ENCODE assay signal across 22 cellular contexts in the genomic region with DNA sequence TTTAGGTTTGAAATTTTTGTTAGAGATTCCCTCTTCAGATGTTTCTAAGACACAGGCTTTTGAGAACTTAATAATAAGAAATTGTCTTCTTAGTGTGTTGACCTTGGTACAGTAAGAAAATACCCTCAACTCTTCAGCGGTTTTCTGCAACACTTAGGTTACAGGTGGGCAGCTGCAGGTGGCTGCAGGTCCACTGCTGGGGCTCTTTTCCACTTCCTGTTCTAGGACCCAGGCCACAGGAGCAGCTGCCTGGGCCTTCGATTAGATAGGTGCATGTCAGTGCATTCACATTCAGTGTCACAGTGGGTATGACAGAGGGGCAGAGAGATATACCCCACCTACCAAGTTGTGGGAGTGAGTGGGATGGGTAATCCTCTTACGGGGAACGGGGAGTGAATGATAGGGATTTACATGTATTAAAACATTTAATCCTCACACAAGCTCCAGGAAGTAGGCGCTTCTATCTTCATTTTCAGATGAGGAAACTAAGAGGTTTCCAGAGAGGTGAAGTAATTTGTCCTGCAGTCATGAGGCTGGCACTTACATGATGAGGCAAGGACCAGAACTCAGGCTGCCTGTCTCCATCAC. TPM values are rescaled to one million over a fixed set of nuclear protein-coding genes. Genes with fewer than 3 reads are reported as not detected.
DNase-seq lines count a peak whose midpoint lies in the region; ATAC-seq and TF ChIP-seq lines count a peak whose summit lies in the region.
"Had no signal": no experiment of that assay in that cellular context is flagged by ENCODE, and none has a peak within 500 bp of the region (broad histone marks: within the 10 kb centered on the region; RNA-seq: fewer than 3 reads in every experiment).

No MANE protein-coding gene starts in this region.

- H3K27me3 ChIP-seq in WERI-Rb-1 (ENCODE audit: insufficient read depth, low read depth, severe bottlenecking) (no peaks in the 10 kb centered on the region), mesendoderm (ENCODE audit: insufficient read depth, low read length, poor library complexity) (no peaks in the 10 kb centered on the region)
- H3K27me3 ChIP-seq: BE2C had no signal

- no TSS peak for BruUV-seq in MCF 10A (replicated peaks; lab: Mats Ljungman, UMichigan)

- WGBS in mesendoderm (ENCODE audit: extremely low coverage, insufficient coverage, low lambda C conversion rate), result no CpG with 5 or more reads among the region's 5 CpGs

- H3K36me3 Mint-ChIP-seq in activated CD4-positive, alpha-beta T cell treated with anti-CD3 and anti-CD28 coated beads, Interleukin-2, amount 10 ng/mL, durations not matched to agents 24 days and 14 days (ENCODE audit: low read depth), result peaks cover 45% of the 10 kb centered on the region
- H3K36me3 Mint-ChIP-seq in activated CD4-positive, alpha-beta T cell treated with anti-CD3 and anti-CD28 coated beads for 36 hours (ENCODE audit: low read depth), result peaks cover 33% of the 10 kb centered on the region
- H3K36me3 Mint-ChIP-seq in stimulated activated effector memory CD8-positive, alpha-beta T cell treated with anti-CD3 and anti-CD28 coated beads, Interleukin-12 subunit alpha, Interleukin-12 subunit beta, amount 100 ng/mL, for 72 hours, result peaks cover 89% of the 10 kb centered on the region
- peaks cover 42% of the 10 kb centered on the region for H3K36me3 Mint-ChIP-seq in MCF 10A (ENCODE audit: insufficient read depth, unreplicated experiment)

- no peak overlapping the region for H2BK5ac ChIP-seq in mesendoderm (ENCODE audit: low read length)

- H3K27me3 Mint-ChIP-seq in activated CD4-positive, alpha-beta T cell treated with anti-CD3 and anti-CD28 coated beads, Interleukin-2, amount 10 ng/mL, durations not matched to agents 24 days and 14 days, result no peaks in the 10 kb centered on the region
- H3K27me3 Mint-ChIP-seq in activated CD4-positive, alpha-beta T cell treated with anti-CD3 and anti-CD28 coated beads for 36 hours, result no peaks in the 10 kb centered on the region
- no peaks in the 10 kb centered on the region for H3K27me3 Mint-ChIP-seq in MCF 10A (ENCODE audit: insufficient read depth, unreplicated experiment)
- H3K27me3 Mint-ChIP-seq: CD4-positive, CD25-positive, alpha-beta regulatory T cell had no signal

- H3K4ac ChIP-seq in mesendoderm (ENCODE audit: low read depth, low read length), result no peak overlapping the region

- H3K9me3 ChIP-seq in WERI-Rb-1 (ENCODE audit: severe bottlenecking), result no peaks in the 10 kb centered on the region
- H3K9me3 ChIP-seq: BE2C, HAP-1 had no signal

- no peak overlapping the region for H3K23ac ChIP-seq in mesendoderm (ENCODE audit: low read length)

- no peak for ATAC-seq in activated CD4-positive, alpha-beta T cell treated with anti-CD3 and anti-CD28 coated beads for 36 hours
- no peak for ATAC-seq in stimulated activated effector memory CD8-positive, alpha-beta T cell treated with anti-CD3 and anti-CD28 coated beads, Interleukin-12 subunit alpha, Interleukin-12 subunit beta, amount 100 ng/mL, for 72 hours
- ATAC-seq: GM23338 had no signal

- no peak overlapping the region for H4K8ac ChIP-seq in mesendoderm (ENCODE audit: low read depth, low read length)

- H3K4me2 ChIP-seq in mesendoderm (ENCODE audit: low read length), result no peak overlapping the region
- H3K4me2 ChIP-seq: GM23338 had no signal

- TF ChIP-seq CTCF in WERI-Rb-1 (IDR thresholded peaks at IDR 0.05; ENCODE audit: low read depth, low read length) (no peak), MCF 10A (IDR thresholded peaks at IDR 0.05; ENCODE audit: unreplicated experiment) (no peak)

- H3K4me3 Mint-ChIP-seq in activated CD4-positive, alpha-beta T cell treated with anti-CD3 and anti-CD28 coated beads, Interleukin-2, amount 10 ng/mL, durations not matched to agents 24 days and 14 days, result no peak overlapping the region
- H3K4me3 Mint-ChIP-seq in activated CD4-positive, alpha-beta T cell treated with anti-CD3 and anti-CD28 coated beads for 36 hours, result no peak overlapping the region
- no peak overlapping the region for H3K4me3 Mint-ChIP-seq in stimulated activated effector memory CD8-positive, alpha-beta T cell treated with anti-CD3 and anti-CD28 coated beads, Interleukin-12 subunit alpha, Interleukin-12 subunit beta, amount 100 ng/mL, for 72 hours
- no peak overlapping the region for H3K4me3 Mint-ChIP-seq in MCF 10A (ENCODE audit: unreplicated experiment)
- H3K4me3 Mint-ChIP-seq: CD4-positive, CD25-positive, alpha-beta regulatory T cell; GM23338 had no signal

- H2BK15ac ChIP-seq in mesendoderm (replicated peaks; ENCODE audit: low read depth), result no peak overlapping the region

- no peak overlapping the region for H3K56ac ChIP-seq in mesendoderm (ENCODE audit: low read length)

- H3K9ac ChIP-seq in mesendoderm (ENCODE audit: low read length), result no peak overlapping the region

- H3K27ac Mint-ChIP-seq in activated CD4-positive, alpha-beta T cell treated with anti-CD3 and anti-CD28 coated beads, Interleukin-2, amount 10 ng/mL, durations not matched to agents 24 days and 14 days, result peak overlapping the region; percentile 16
- H3K27ac Mint-ChIP-seq in activated CD4-positive, alpha-beta T cell treated with anti-CD3 and anti-CD28 coated beads for 36 hours, result no peak overlapping the region
- peak overlapping the region; percentile 45 for H3K27ac Mint-ChIP-seq in stimulated activated effector memory CD8-positive, alpha-beta T cell treated with anti-CD3 and anti-CD28 coated beads, Interleukin-12 subunit alpha, Interleukin-12 subunit beta, amount 100 ng/mL, for 72 hours
- H3K27ac Mint-ChIP-seq in MCF 10A (ENCODE audit: low read depth, unreplicated experiment), result no peak overlapping the region
- H3K27ac Mint-ChIP-seq: CD4-positive, CD25-positive, alpha-beta regulatory T cell; GM23338 had no signal

- H3K36me3 ChIP-seq in WERI-Rb-1, result no peaks in the 10 kb centered on the region; the same call in 1 of the 2 replicates
- H3K36me3 ChIP-seq in mesendoderm (ENCODE audit: control insufficient read depth, insufficient read depth, low read length), result no peaks in the 10 kb centered on the region
- H3K36me3 ChIP-seq: BE2C had no signal

- H3K4me1 Mint-ChIP-seq in activated CD4-positive, alpha-beta T cell treated with anti-CD3 and anti-CD28 coated beads, Interleukin-2, amount 10 ng/mL, durations not matched to agents 24 days and 14 days, result no peaks in the 10 kb centered on the region
- H3K4me1 Mint-ChIP-seq in activated CD4-positive, alpha-beta T cell treated with anti-CD3 and anti-CD28 coated beads for 36 hours, result no peaks in the 10 kb centered on the region
- peaks cover 15% of the 10 kb centered on the region for H3K4me1 Mint-ChIP-seq in stimulated activated effector memory CD8-positive, alpha-beta T cell treated with anti-CD3 and anti-CD28 coated beads, Interleukin-12 subunit alpha, Interleukin-12 subunit beta, amount 100 ng/mL, for 72 hours
- no peaks in the 10 kb centered on the region for H3K4me1 Mint-ChIP-seq in MCF 10A (ENCODE audit: insufficient read depth, unreplicated experiment)
- H3K4me1 Mint-ChIP-seq: GM23338 had no signal

- POLR2A ChIA-PET in activated CD4-positive, alpha-beta T cell treated with anti-CD3 and anti-CD28 coated beads for 36 hours (lab: Charles Lee), result no interaction called here
- POLR2A ChIA-PET in MCF 10A (lab: Yijun Ruan, JAX), result interaction anchor here (0.6 to 2.0 kb wide), 2 partner anchors 20 to 21 kb away, joined by 3 to 6 read pairs; a partner anchor contains a TSS

- H3K9me3 Mint-ChIP-seq in activated CD4-positive, alpha-beta T cell treated with anti-CD3 and anti-CD28 coated beads, Interleukin-2, amount 10 ng/mL, durations not matched to agents 24 days and 14 days, result no peaks in the 10 kb centered on the region
- H3K9me3 Mint-ChIP-seq in activated CD4-positive, alpha-beta T cell treated with anti-CD3 and anti-CD28 coated beads for 36 hours (ENCODE audit: low read depth), result no peaks in the 10 kb centered on the region
- H3K9me3 Mint-ChIP-seq in stimulated activated effector memory CD8-positive, alpha-beta T cell treated with anti-CD3 and anti-CD28 coated beads, Interleukin-12 subunit alpha, Interleukin-12 subunit beta, amount 100 ng/mL, for 72 hours, result no peaks in the 10 kb centered on the region
- H3K9me3 Mint-ChIP-seq in MCF 10A (ENCODE audit: unreplicated experiment), result no peaks in the 10 kb centered on the region
- H3K9me3 Mint-ChIP-seq: CD4-positive, CD25-positive, alpha-beta regulatory T cell; GM23338 had no signal

- no peaks in the 10 kb centered on the region for H3K4me1 ChIP-seq in mesendoderm (ENCODE audit: control insufficient read depth, low read depth, low read length)
- H3K4me1 ChIP-seq: BE2C had no signal

- H2AK5ac ChIP-seq in mesendoderm (ENCODE audit: low read length), result no peak overlapping the region

- DNase-seq in activated CD4-positive, alpha-beta T cell treated with anti-CD3 and anti-CD28 coated beads, Interleukin-2, amount 10 ng/mL, durations not matched to agents 24 days and 14 days, result no peak
- no peak for DNase-seq in activated CD4-positive, alpha-beta T cell treated with anti-CD3 and anti-CD28 coated beads for 36 hours
- DNase-seq in MV-4-11 (lab: John Stamatoyannopoulos, UW) (peak; percentile 15), WERI-Rb-1 (peak; percentile 55), mesendoderm (no peak), dermis blood vessel endothelial cell (no peak), MCF 10A (ENCODE audit: unreplicated experiment) (no peak)
- DNase-seq in stimulated activated effector memory CD8-positive, alpha-beta T cell treated with anti-CD3 and anti-CD28 coated beads, Interleukin-12 subunit alpha, Interleukin-12 subunit beta, amount 100 ng/mL, for 72 hours (ENCODE audit: low spot score in 2 of 2), result no peak
- DNase-seq: BE2C; CD4-positive, CD25-positive, alpha-beta regulatory T cell; DMS 273 treated with DMSO at 0.1 percent for 48 hours; KBM-7; NCI-H1105 treated with DMSO at 0.1 percent for 48 hours; NCI-H1694 treated with DMSO at 0.1 percent for 48 hours; NCI-H446; NCI-H69; NK-92 treated with Interleukin-12 subunit alpha and Interleukin-12 subunit beta, amount 100 ng/mL, for 24 hours; SHP77 had no signal

- H2BK120ac ChIP-seq in mesendoderm (ENCODE audit: low read depth, low read length), result no peak overlapping the region

- H3K79me2 ChIP-seq in mesendoderm (ENCODE audit: control insufficient read depth, insufficient read depth, low read length), result no peaks in the 10 kb centered on the region

- H3K79me1 ChIP-seq in mesendoderm (ENCODE audit: low read length), result no peaks in the 10 kb centered on the region

- H3K4me3 ChIP-seq in WERI-Rb-1 (ENCODE audit: low read depth, low read length) (no peak overlapping the region), mesendoderm (ENCODE audit: low read length) (no peak overlapping the region)
- H3K4me3 ChIP-seq: GM23338, HAP-1 had no signal

- intact Hi-C loops in activated CD4-positive, alpha-beta T cell treated with anti-CD3 and anti-CD28 coated beads, Interleukin-2, amount 10 ng/mL, durations not matched to agents 24 days and 14 days (cut with micrococcal nuclease), result no loop called here
- intact Hi-C loops in activated CD4-positive, alpha-beta T cell treated with anti-CD3 and anti-CD28 coated beads for 36 hours (cut with DNase I, micrococcal nuclease), result no loop called here
- intact Hi-C loops in MCF 10A (cut with micrococcal nuclease), result no loop called here

- CTCF ChIA-PET in activated CD4-positive, alpha-beta T cell treated with anti-CD3 and anti-CD28 coated beads for 36 hours (lab: Charles Lee), result interaction anchor here (1.2 to 1.5 kb wide), 2 partner anchors 13 to 95 kb away, joined by 3 to 4 read pairs; no protein-coding TSS in a partner anchor
- CTCF ChIA-PET in MCF 10A (lab: Yijun Ruan, JAX), result interaction anchor here (0.9 kb wide), 1 partner anchor 46 kb away, joined by 3 read pairs; no protein-coding TSS in a partner anchor

- H3K27ac ChIP-seq in WERI-Rb-1, result no peak overlapping the region; the same call in 1 of the 2 replicates
- H3K27ac ChIP-seq in mesendoderm (ENCODE audit: low read depth, low read length), result no peak overlapping the region
- H3K27ac ChIP-seq: HL-60 had no signal

- H4K5ac ChIP-seq in mesendoderm (ENCODE audit: low read length), result no peak overlapping the region

- no peak overlapping the region for H3K18ac ChIP-seq in mesendoderm (ENCODE audit: low read length)

RNA-seq across cellular contexts. Expression of a gene that starts 20.2 kb away (rescaled TPM):
- total RNA-seq in activated CD4-positive, alpha-beta T cell treated with anti-CD3 and anti-CD28 coated beads, Interleukin-2, amount 10 ng/mL, durations not matched to agents 24 days and 14 days, result 46.7 and 47.5 TPM in 2 replicates
- total RNA-seq in activated CD4-positive, alpha-beta T cell treated with anti-CD3 and anti-CD28 coated beads for 36 hours, result 10 to 100 TPM; 42.9 to 51.5 TPM
- 70.7 TPM for polyA plus RNA-seq in mesendoderm (2013, experiment 1 of 2)
- polyA plus RNA-seq in mesendoderm (2013, experiment 2 of 2), result 74.8 TPM
- 17.7 and 23.5 TPM in 2 replicates for total RNA-seq in dermis blood vessel endothelial cell
- total RNA-seq in MCF 10A (2022), result 14.9 and 16.0 TPM in 2 replicates

RNA-seq across cellular contexts. Expression of a gene that starts 20.3 kb away (rescaled TPM):
- 42.0 and 44.1 TPM in 2 replicates for total RNA-seq in activated CD4-positive, alpha-beta T cell treated with anti-CD3 and anti-CD28 coated beads, Interleukin-2, amount 10 ng/mL, durations not matched to agents 24 days and 14 days
- 10 to 100 TPM; 26.1 to 36.0 TPM for total RNA-seq in activated CD4-positive, alpha-beta T cell treated with anti-CD3 and anti-CD28 coated beads for 36 hours
- polyA plus RNA-seq in mesendoderm (2013, experiment 1 of 2), result 29.7 TPM
- 31.1 TPM for polyA plus RNA-seq in mesendoderm (2013, experiment 2 of 2)
- total RNA-seq in dermis blood vessel endothelial cell (8.8 and 17.6 TPM in 2 replicates), MCF 10A (2022) (12.1 and 14.0 TPM in 2 replicates)

RNA-seq across cellular contexts. Expression of a gene that starts 20.3 kb away (rescaled TPM):
- 28.9 and 30.3 TPM in 2 replicates for total RNA-seq in activated CD4-positive, alpha-beta T cell treated with anti-CD3 and anti-CD28 coated beads, Interleukin-2, amount 10 ng/mL, durations not matched to agents 24 days and 14 days
- total RNA-seq in activated CD4-positive, alpha-beta T cell treated with anti-CD3 and anti-CD28 coated beads for 36 hours, result 10 to 100 TPM; 19.2 to 22.9 TPM
- polyA plus RNA-seq in mesendoderm (2013, experiment 1 of 2), result 15.8 TPM
- 15.5 TPM for polyA plus RNA-seq in mesendoderm (2013, experiment 2 of 2)
- total RNA-seq in dermis blood vessel endothelial cell, result 19.2 and 19.7 TPM in 2 replicates
- total RNA-seq in MCF 10A (2022), result 17.2 and 18.1 TPM in 2 replicates

RNA-seq across cellular contexts. Expression of a gene that starts 20.6 kb away (rescaled TPM):
- total RNA-seq in activated CD4-positive, alpha-beta T cell treated with anti-CD3 and anti-CD28 coated beads, Interleukin-2, amount 10 ng/mL, durations not matched to agents 24 days and 14 days, result 0.62 and 0.70 TPM in 2 replicates
- 1 to 10 TPM; 2.5 to 2.7 TPM for total RNA-seq in activated CD4-positive, alpha-beta T cell treated with anti-CD3 and anti-CD28 coated beads for 36 hours
- polyA plus RNA-seq in mesendoderm (2013, experiment 1 of 2), result 1.00 TPM
- 1.0 TPM for polyA plus RNA-seq in mesendoderm (2013, experiment 2 of 2)
- total RNA-seq in dermis blood vessel endothelial cell, result 0.56 and 1.9 TPM in 2 replicates
- 1.9 and 2.9 TPM in 2 replicates for total RNA-seq in MCF 10A (2022)
- total RNA-seq: RPMI7951 had no signal

Comparison
In these comparisons a context has a peak if more than half of its experiments do, and no peak if none do; other contexts are left out.
1. H3K27ac Mint-ChIP-seq: peak in activated CD4-positive, alpha-beta T cell treated with anti-CD3 and anti-CD28 coated beads, Interleukin-2, amount 10 ng/mL, durations not matched to agents 24 days and 14 days (single experiment) and stimulated activated effector memory CD8-positive, alpha-beta T cell treated with anti-CD3 and anti-CD28 coated beads, Interleukin-12 subunit alpha, Interleukin-12 subunit beta, amount 100 ng/mL, for 72 hours (single experiment); none in activated CD4-positive, alpha-beta T cell treated with anti-CD3 and anti-CD28 coated beads for 36 hours (single experiment) and MCF 10A (single experiment).
2. DNase-seq: peak in MV-4-11 (single experiment) and WERI-Rb-1 (single experiment); none in activated CD4-positive, alpha-beta T cell treated with anti-CD3 and anti-CD28 coated beads, Interleukin-2, amount 10 ng/mL, durations not matched to agents 24 days and 14 days (single experiment), activated CD4-positive, alpha-beta T cell treated with anti-CD3 and anti-CD28 coated beads for 36 hours (single experiment), stimulated activated effector memory CD8-positive, alpha-beta T cell treated with anti-CD3 and anti-CD28 coated beads, Interleukin-12 subunit alpha, Interleukin-12 subunit beta, amount 100 ng/mL, for 72 hours (0 of 2), mesendoderm (single experiment), dermis blood vessel endothelial cell (single experiment) and MCF 10A (single experiment).